Comparison of ENCODE assay signal across 10 cellular contexts in genomic region chr14:24817638-24818053, GRCh38.
DNase-seq lines count a peak whose midpoint lies in the region; ATAC-seq and TF ChIP-seq lines count a peak whose summit lies in the region.
"Had no signal": no experiment of that assay in that cellular context is flagged by ENCODE, and none has a peak within 500 bp of the region (broad histone marks: within the 10 kb centered on the region; RNA-seq: fewer than 3 reads in every experiment).

No MANE protein-coding gene starts in this region.

- no peak overlapping the region for H3K4me3 Mint-ChIP-seq in WTC11
- no peak overlapping the region for H3K4me3 Mint-ChIP-seq in stimulated activated naive B cell treated with anti-CD40 and anti-IgM and Interleukin-4, amounts not matched to agents 10 μg/mL and 1 μg/mL and 100 μg/mL, for 72 hours

- ATAC-seq in WTC11, result peak; percentile 59
- ATAC-seq in stimulated activated naive B cell treated with anti-CD40 and anti-IgM and Interleukin-4, amounts not matched to agents 10 μg/mL and 1 μg/mL and 100 μg/mL, for 72 hours (replicated peaks), result no peak
- ATAC-seq in HG02588 (IDR thresholded peaks at IDR 0.05; ENCODE audit: unreplicated experiment), result no peak

- peak; percentile 11 for DNase-seq in NCI-H1092 treated with DMSO at 0.1 percent for 48 hours (lab: John Stamatoyannopoulos, UW)
- DNase-seq in NCI-H1092 (lab: John Stamatoyannopoulos, UW), result no peak
- no peak for DNase-seq in WTC11 (ENCODE audit: low spot score)
- DNase-seq in hepatic stellate cell (ENCODE audit: low spot score), result peak; percentile 3
- peak in 18 of 49 donors; percentile 7 to 48 (median 23) for DNase-seq in substantia nigra (lab: John Stamatoyannopoulos, UW)
- DNase-seq in stimulated activated naive B cell treated with anti-CD40 and anti-IgM and Interleukin-4, amounts not matched to agents 10 μg/mL and 1 μg/mL and 100 μg/mL, for 72 hours, result no peak
- no peak for DNase-seq in NCI-H2196 treated with DMSO at 0.1 percent for 48 hours (lab: John Stamatoyannopoulos, UW; ENCODE audit: unreplicated experiment)
- DNase-seq: NCI-H187, trophoblast cell had no signal

- no peaks in the 10 kb centered on the region for H3K4me1 Mint-ChIP-seq in WTC11
- no peaks in the 10 kb centered on the region for H3K4me1 Mint-ChIP-seq in stimulated activated naive B cell treated with anti-CD40 and anti-IgM and Interleukin-4, amounts not matched to agents 10 μg/mL and 1 μg/mL and 100 μg/mL, for 72 hours

- CTCF ChIA-PET in WTC11 (lab: Charles Lee), result interaction anchor here (0.5 to 2.7 kb wide), 6 partner anchors 11 to 315 kb away, joined by 3 to 25 read pairs (median 6); no protein-coding TSS in a partner anchor

- no peaks in the 10 kb centered on the region for H3K27me3 Mint-ChIP-seq in WTC11 (ENCODE audit: low read depth)
- peaks cover 16 to 22% of the 10 kb centered on the region in 2 donors for H3K27me3 Mint-ChIP-seq in stimulated activated naive B cell treated with anti-CD40 and anti-IgM and Interleukin-4, amounts not matched to agents 10 μg/mL and 1 μg/mL and 100 μg/mL, for 72 hours

- H3K27ac ChIP-seq in substantia nigra (ENCODE audit: low read depth, low read length, poor library complexity, severe bottlenecking), result peak overlapping the region; percentile 44

- no peak overlapping the region for H3K27ac Mint-ChIP-seq in WTC11
- no peak overlapping the region for H3K27ac Mint-ChIP-seq in stimulated activated naive B cell treated with anti-CD40 and anti-IgM and Interleukin-4, amounts not matched to agents 10 μg/mL and 1 μg/mL and 100 μg/mL, for 72 hours

- POLR2A ChIA-PET in WTC11 (lab: Charles Lee), result no interaction called here

- no peaks in the 10 kb centered on the region for H3K9me3 Mint-ChIP-seq in WTC11
- no peaks in the 10 kb centered on the region for H3K9me3 Mint-ChIP-seq in stimulated activated naive B cell treated with anti-CD40 and anti-IgM and Interleukin-4, amounts not matched to agents 10 μg/mL and 1 μg/mL and 100 μg/mL, for 72 hours

- TF ChIP-seq CTCF in WTC11 (IDR thresholded peaks at IDR 0.05), result no peak

- no peaks in the 10 kb centered on the region for H3K36me3 Mint-ChIP-seq in WTC11
- no peaks in the 10 kb centered on the region for H3K36me3 Mint-ChIP-seq in stimulated activated naive B cell treated with anti-CD40 and anti-IgM and Interleukin-4, amounts not matched to agents 10 μg/mL and 1 μg/mL and 100 μg/mL, for 72 hours

TF ChIP-seq in WTC11, 78 proteins besides CTCF, POLR2A, EP300 and RAD21:
- TF ChIP-seq ESRRA (CRISPR knock-in tag; IDR thresholded peaks at IDR 0.05; ENCODE audit: borderline replicate concordance) (no peak), ZNF232 (CRISPR knock-in tag; IDR thresholded peaks at IDR 0.05) (no peak), GABPB1 (CRISPR knock-in tag; IDR thresholded peaks at IDR 0.05) (no peak), HMGXB4 (CRISPR knock-in tag; IDR thresholded peaks at IDR 0.05) (no peak), GRHL2 (CRISPR knock-in tag; IDR thresholded peaks at IDR 0.05; ENCODE audit: insufficient replicate concordance, severe bottlenecking) (no peak), SMAD3 (CRISPR knock-in tag; IDR thresholded peaks at IDR 0.05; ENCODE audit: borderline replicate concordance) (no peak), ZNF671 (CRISPR knock-in tag; IDR thresholded peaks at IDR 0.05) (no peak), USF2 (CRISPR knock-in tag; IDR thresholded peaks at IDR 0.05) (no peak)

Comparison
In these comparisons a context has a peak if more than half of its experiments do, and no peak if none do; other contexts are left out.
1. DNase-seq: peak in NCI-H1092 treated with DMSO at 0.1 percent for 48 hours (single experiment) and hepatic stellate cell (single experiment); none in NCI-H1092 (single experiment), WTC11 (single experiment), stimulated activated naive B cell treated with anti-CD40 and anti-IgM and Interleukin-4, amounts not matched to agents 10 μg/mL and 1 μg/mL and 100 μg/mL, for 72 hours (single experiment) and NCI-H2196 treated with DMSO at 0.1 percent for 48 hours (single experiment).